30 cellular contexts compared by ENCODE assay signal in genomic region chr15:31871887-31872281, GRCh38. TPM values are rescaled to one million over a fixed set of nuclear protein-coding genes. Genes with fewer than 3 reads are reported as not detected.
DNase-seq lines count a peak whose midpoint lies in the region; ATAC-seq and TF ChIP-seq lines count a peak whose summit lies in the region.
"Had no signal": no experiment of that assay in that cellular context is flagged by ENCODE, and none has a peak within 500 bp of the region (broad histone marks: within the 10 kb centered on the region; RNA-seq: fewer than 3 reads in every experiment).

No MANE protein-coding gene starts in this region.

- POLR2A ChIA-PET in activated naive CD8-positive, alpha-beta T cell treated with anti-CD3 and anti-CD28 coated beads, Interleukin-2, amount 10 ng/mL, durations not matched to agents 7 days and 5 days (lab: Charles Lee): no interaction called here

- no peaks in the 10 kb centered on the region for H3K9me3 Mint-ChIP-seq in activated naive CD8-positive, alpha-beta T cell treated with anti-CD3 and anti-CD28 coated beads, Interleukin-2, amount 10 ng/mL, durations not matched to agents 7 days and 5 days
- H3K9me3 Mint-ChIP-seq in activated naive CD8-positive, alpha-beta T cell treated with anti-CD3 and anti-CD28 coated beads, Interleukin-2, amount 50 U/mL, for 24 hours: no peaks in the 10 kb centered on the region
- H3K9me3 Mint-ChIP-seq in GM23338 (no peaks in the 10 kb centered on the region; the same call in 2 of the 3 replicates), glutamatergic neuron (ENCODE audit: unreplicated experiment) (peaks cover 11% of the 10 kb centered on the region)
- no peaks in the 10 kb centered on the region for H3K9me3 Mint-ChIP-seq in stimulated activated effector memory CD8-positive, alpha-beta T cell treated with anti-CD3 and anti-CD28 coated beads, Interleukin-12 subunit alpha, Interleukin-12 subunit beta, amount 100 ng/mL, for 72 hours
- H3K9me3 Mint-ChIP-seq: activated naive CD4-positive, alpha-beta T cell treated with anti-CD3 and anti-CD28 coated beads, Interleukin-2, amount 10 ng/mL, durations not matched to agents 7 days and 5 days had no signal

- peak overlapping the region; percentile 99; the same call in 1 of the 2 replicates for H2AFZ ChIP-seq in GM23338

- peaks cover 11% of the 10 kb centered on the region for H3K4me1 ChIP-seq in GM23338 (ENCODE audit: insufficient read depth)
- H3K4me1 ChIP-seq: colonic mucosa, SJCRH30 had no signal

- DNase-seq in activated naive CD8-positive, alpha-beta T cell treated with anti-CD3 and anti-CD28 coated beads, Interleukin-2, amount 10 ng/mL, durations not matched to agents 7 days and 5 days: no peak
- no peak for DNase-seq in activated naive CD8-positive, alpha-beta T cell treated with anti-CD3 and anti-CD28 coated beads, Interleukin-2, amount 50 U/mL, for 24 hours
- DNase-seq in GM23338 (ENCODE audit: low spot score) (no peak), glutamatergic neuron (no peak), Right ventricle myocardium superior (no peak)
- no peak for DNase-seq in stimulated activated effector memory CD8-positive, alpha-beta T cell treated with anti-CD3 and anti-CD28 coated beads, Interleukin-12 subunit alpha, Interleukin-12 subunit beta, amount 100 ng/mL, for 72 hours (ENCODE audit: low spot score in 2 of 2)
- DNase-seq: ACHN; activated CD4-positive, alpha-beta T cell treated with anti-CD3 and anti-CD28 coated beads, Interleukin-2, amount 50 U/mL, for 4 hours; activated CD4-positive, CD25-positive, alpha-beta regulatory T cell; activated naive CD4-positive, alpha-beta T cell treated with anti-CD3 and anti-CD28 coated beads, Interleukin-2, amount 10 ng/mL, durations not matched to agents 7 days and 5 days; aorta; BE2C; DMS79; effector CD8-positive, alpha-beta T cell; HCEC 1CT; hypothalamus; NCI-H146; NCI-H2107; NCI-H345; NCI-H748 treated with DMSO at 0.1 percent for 48 hours; SJCRH30; stomach; SW 1271 had no signal

- no peak overlapping the region for H3K27ac ChIP-seq in GM23338 (ENCODE audit: low read depth)
- H3K27ac ChIP-seq: cardiac muscle cell had no signal

- H3K36me3 ChIP-seq in GM23338 (ENCODE audit: insufficient read depth): no peaks in the 10 kb centered on the region
- H3K36me3 ChIP-seq: BE2C, cardiac muscle cell, colonic mucosa, gastroesophageal sphincter, SJCRH30, stomach, vagina had no signal

- no peaks in the 10 kb centered on the region for H3K36me3 Mint-ChIP-seq in activated naive CD8-positive, alpha-beta T cell treated with anti-CD3 and anti-CD28 coated beads, Interleukin-2, amount 10 ng/mL, durations not matched to agents 7 days and 5 days
- H3K36me3 Mint-ChIP-seq in activated naive CD8-positive, alpha-beta T cell treated with anti-CD3 and anti-CD28 coated beads, Interleukin-2, amount 50 U/mL, for 24 hours (ENCODE audit: low read depth): no peaks in the 10 kb centered on the region
- H3K36me3 Mint-ChIP-seq in GM23338 (ENCODE audit: low read depth) (peaks cover 3% of the 10 kb centered on the region; the same call in 1 of the 3 replicates), glutamatergic neuron (ENCODE audit: unreplicated experiment) (peaks cover 10% of the 10 kb centered on the region)
- H3K36me3 Mint-ChIP-seq in stimulated activated effector memory CD8-positive, alpha-beta T cell treated with anti-CD3 and anti-CD28 coated beads, Interleukin-12 subunit alpha, Interleukin-12 subunit beta, amount 100 ng/mL, for 72 hours: peaks cover 14% of the 10 kb centered on the region
- H3K36me3 Mint-ChIP-seq: activated naive CD4-positive, alpha-beta T cell treated with anti-CD3 and anti-CD28 coated beads, Interleukin-2, amount 10 ng/mL, durations not matched to agents 7 days and 5 days had no signal

- H3F3A ChIP-seq in GM23338 (replicated peaks; ENCODE audit: low read depth): peaks cover 4% of the 10 kb centered on the region

- no peaks in the 10 kb centered on the region for H3K79me2 ChIP-seq in GM23338 (replicated peaks; ENCODE audit: insufficient read depth)

- peaks cover 17% of the 10 kb centered on the region for H3K27me3 ChIP-seq in GM23338 (ENCODE audit: insufficient read depth)
- H3K27me3 ChIP-seq: colonic mucosa, gastroesophageal sphincter, SJCRH30, stomach, vagina had no signal

- H4K20me1 ChIP-seq in GM23338 (replicated peaks; ENCODE audit: insufficient read depth): peaks cover 10% of the 10 kb centered on the region

- TF ChIP-seq CTCF in GM23338 (conservative IDR thresholded peaks at IDR 0.05; ENCODE audit: low read depth in 2 of 2): no peak
- no peak for TF ChIP-seq CTCF in glutamatergic neuron (IDR thresholded peaks at IDR 0.05; ENCODE audit: partially characterized antibody, unreplicated experiment)

- H3K27me3 Mint-ChIP-seq in activated naive CD8-positive, alpha-beta T cell treated with anti-CD3 and anti-CD28 coated beads, Interleukin-2, amount 10 ng/mL, durations not matched to agents 7 days and 5 days: peaks cover 37% of the 10 kb centered on the region
- H3K27me3 Mint-ChIP-seq in activated naive CD8-positive, alpha-beta T cell treated with anti-CD3 and anti-CD28 coated beads, Interleukin-2, amount 50 U/mL, for 24 hours: peaks cover 31% of the 10 kb centered on the region
- peaks cover 19% of the 10 kb centered on the region for H3K27me3 Mint-ChIP-seq in GM23338 (ENCODE audit: insufficient read depth, low read depth, poor library complexity)
- H3K27me3 Mint-ChIP-seq in glutamatergic neuron (ENCODE audit: unreplicated experiment): peaks cover 12% of the 10 kb centered on the region

- peaks cover 4% of the 10 kb centered on the region for H3K4me1 Mint-ChIP-seq in activated naive CD8-positive, alpha-beta T cell treated with anti-CD3 and anti-CD28 coated beads, Interleukin-2, amount 10 ng/mL, durations not matched to agents 7 days and 5 days
- H3K4me1 Mint-ChIP-seq in activated naive CD8-positive, alpha-beta T cell treated with anti-CD3 and anti-CD28 coated beads, Interleukin-2, amount 50 U/mL, for 24 hours: peaks cover 12% of the 10 kb centered on the region
- H3K4me1 Mint-ChIP-seq in GM23338 (peaks cover 20% of the 10 kb centered on the region), glutamatergic neuron (ENCODE audit: low read depth, unreplicated experiment) (peaks cover 45% of the 10 kb centered on the region)
- H3K4me1 Mint-ChIP-seq in stimulated activated effector memory CD8-positive, alpha-beta T cell treated with anti-CD3 and anti-CD28 coated beads, Interleukin-12 subunit alpha, Interleukin-12 subunit beta, amount 100 ng/mL, for 72 hours: peaks cover 8% of the 10 kb centered on the region

- no peak for ATAC-seq in activated naive CD8-positive, alpha-beta T cell treated with anti-CD3 and anti-CD28 coated beads, Interleukin-2, amount 10 ng/mL, durations not matched to agents 7 days and 5 days (ENCODE audit: low read depth)
- ATAC-seq in activated naive CD8-positive, alpha-beta T cell treated with anti-CD3 and anti-CD28 coated beads, Interleukin-2, amount 50 U/mL, for 24 hours: no peak
- ATAC-seq in GM23338 (no peak), HG03139 (IDR thresholded peaks at IDR 0.05; ENCODE audit: unreplicated experiment) (no peak), Right ventricle myocardium superior (ENCODE audit: poor library complexity) (no peak), HG03439 (IDR thresholded peaks at IDR 0.05; ENCODE audit: unreplicated experiment) (no peak)
- ATAC-seq in stimulated activated effector memory CD8-positive, alpha-beta T cell treated with anti-CD3 and anti-CD28 coated beads, Interleukin-12 subunit alpha, Interleukin-12 subunit beta, amount 100 ng/mL, for 72 hours: no peak

- H3K4me3 ChIP-seq in GM23338: no peak overlapping the region

- H3K4me3 Mint-ChIP-seq in activated naive CD8-positive, alpha-beta T cell treated with anti-CD3 and anti-CD28 coated beads, Interleukin-2, amount 10 ng/mL, durations not matched to agents 7 days and 5 days: peak overlapping the region; percentile 38
- no peak overlapping the region for H3K4me3 Mint-ChIP-seq in activated naive CD8-positive, alpha-beta T cell treated with anti-CD3 and anti-CD28 coated beads, Interleukin-2, amount 50 U/mL, for 24 hours
- H3K4me3 Mint-ChIP-seq in GM23338 (peak overlapping the region; percentile 78; the same call in 2 of the 3 replicates), glutamatergic neuron (ENCODE audit: unreplicated experiment) (no peak overlapping the region)
- peak overlapping the region; percentile 80 for H3K4me3 Mint-ChIP-seq in stimulated activated effector memory CD8-positive, alpha-beta T cell treated with anti-CD3 and anti-CD28 coated beads, Interleukin-12 subunit alpha, Interleukin-12 subunit beta, amount 100 ng/mL, for 72 hours

- intact Hi-C loops in Right ventricle myocardium superior (cut with DNase I): no loop called here

- no peak overlapping the region for H3K27ac Mint-ChIP-seq in activated naive CD8-positive, alpha-beta T cell treated with anti-CD3 and anti-CD28 coated beads, Interleukin-2, amount 10 ng/mL, durations not matched to agents 7 days and 5 days
- no peak overlapping the region for H3K27ac Mint-ChIP-seq in activated naive CD8-positive, alpha-beta T cell treated with anti-CD3 and anti-CD28 coated beads, Interleukin-2, amount 50 U/mL, for 24 hours
- H3K27ac Mint-ChIP-seq in GM23338 (no peak overlapping the region), glutamatergic neuron (ENCODE audit: unreplicated experiment) (peak overlapping the region; percentile 100)
- no peak overlapping the region for H3K27ac Mint-ChIP-seq in stimulated activated effector memory CD8-positive, alpha-beta T cell treated with anti-CD3 and anti-CD28 coated beads, Interleukin-12 subunit alpha, Interleukin-12 subunit beta, amount 100 ng/mL, for 72 hours

- peak overlapping the region; percentile 85; the same call in 1 of the 2 replicates for H3K4me2 ChIP-seq in GM23338

- H3K9me2 ChIP-seq in GM23338 (ENCODE audit: insufficient read depth): no peaks in the 10 kb centered on the region

TF ChIP-seq in GM23338, 12 proteins besides CTCF, POLR2A, EP300 and RAD21 (continues in another document):
- TF ChIP-seq NANOG (IDR thresholded peaks at IDR 0.05; ENCODE audit: borderline replicate concordance): no peak

RNA-seq across cellular contexts. Expression of gene OTUD7A, which starts 1.4 kb away (rescaled TPM):
- 1 to 10 TPM; 3.3 to 3.4 TPM for total RNA-seq in activated naive CD8-positive, alpha-beta T cell treated with anti-CD3 and anti-CD28 coated beads, Interleukin-2, amount 10 ng/mL, durations not matched to agents 7 days and 5 days
- 5.3 and 5.9 TPM in 2 replicates for total RNA-seq in GM23338 (2014; rRNA removed; shearing (Covaris generic))
- polyA plus RNA-seq in GM23338 (2016; fragmentation: Nextera tagmentation; extraction: Ambion mirVana): 1.6 and 1.7 TPM in 2 replicates
- 72.4 TPM for total RNA-seq in glutamatergic neuron (ENCODE audit: unreplicated experiment)
- total RNA-seq in Right ventricle myocardium superior: 1.7 TPM
- total RNA-seq: LHCN-M2 had no signal

Comparison
In these comparisons a context has a peak if more than half of its experiments do, and no peak if none do; other contexts are left out.
1. H3K4me3 Mint-ChIP-seq: peak in activated naive CD8-positive, alpha-beta T cell treated with anti-CD3 and anti-CD28 coated beads, Interleukin-2, amount 10 ng/mL, durations not matched to agents 7 days and 5 days (single experiment), GM23338 (single experiment) and stimulated activated effector memory CD8-positive, alpha-beta T cell treated with anti-CD3 and anti-CD28 coated beads, Interleukin-12 subunit alpha, Interleukin-12 subunit beta, amount 100 ng/mL, for 72 hours (single experiment); none in activated naive CD8-positive, alpha-beta T cell treated with anti-CD3 and anti-CD28 coated beads, Interleukin-2, amount 50 U/mL, for 24 hours (single experiment) and glutamatergic neuron (single experiment).
2. RNA of gene OTUD7A, which starts 1.4 kb away (total RNA-seq): 72.4 TPM in glutamatergic neuron (single experiment); 5.3 to 5.9 TPM in GM23338, 3.3 to 3.4 TPM in activated naive CD8-positive, alpha-beta T cell treated with anti-CD3 and anti-CD28 coated beads, Interleukin-2, amount 10 ng/mL, durations not matched to agents 7 days and 5 days and 1.7 TPM in Right ventricle myocardium superior (single experiment); every median in the first group is over 10 times any median in the second.